Comparison of ENCODE assay signal across 1 cellular context in genomic region chr16:13672196-13672595, GRCh38.
TF ChIP-seq lines count a peak whose summit lies in the region.

No MANE protein-coding gene starts in this region.

TF ChIP-seq in SK-N-SH, 30 proteins besides CTCF, POLR2A, EP300 and RAD21 (continued from another document):
- TF ChIP-seq PBX3 (IDR thresholded peaks at IDR 0.05) (no peak), IRF3 (IDR thresholded peaks at IDR 0.05; ENCODE audit: low read depth, low read length) (no peak), CHD2 (IDR thresholded peaks at IDR 0.05; ENCODE audit: low read length, partially characterized antibody) (no peak), TEAD4 (IDR thresholded peaks at IDR 0.05; ENCODE audit: borderline replicate concordance, insufficient read depth) (no peak), SMC3 (IDR thresholded peaks at IDR 0.05; ENCODE audit: low read depth, low read length) (no peak), MEF2A (IDR thresholded peaks at IDR 0.05; ENCODE audit: borderline replicate concordance, low read depth) (no peak), TAF1 (IDR thresholded peaks at IDR 0.05; ENCODE audit: borderline replicate concordance, low read depth, low read length) (no peak)
